In genomic region chr1:226634156-226634588, GRCh38 we compare ENCODE assay signal across 8 cellular contexts.
DNase-seq lines count a peak whose midpoint lies in the region; ATAC-seq and TF ChIP-seq lines count a peak whose summit lies in the region.

No MANE protein-coding gene starts in this region.

- H3K4me3 Mint-ChIP-seq in activated naive CD8-positive, alpha-beta T cell treated with anti-CD3 and anti-CD28 coated beads, Interleukin-2, amount 50 U/mL, for 24 hours = no peak overlapping the region

- no peak for TF ChIP-seq POLR2A in sigmoid colon (IDR thresholded peaks at IDR 0.05)

- H3K4me1 ChIP-seq in left ventricle myocardium inferior (peaks cover 62% of the 10 kb centered on the region), sigmoid colon (peaks cover 0 to 62% (median 57%) of the 10 kb centered on the region in 4 donors)

- no peaks in the 10 kb centered on the region for H3K9me3 Mint-ChIP-seq in activated naive CD8-positive, alpha-beta T cell treated with anti-CD3 and anti-CD28 coated beads, Interleukin-2, amount 50 U/mL, for 24 hours

- intact Hi-C loops in left ventricle myocardium inferior (cut with micrococcal nuclease) = loop anchor here (5.0 to 10.0 kb wide), 2 partner anchors 51 to 198 kb away; no protein-coding TSS in a partner anchor
- intact Hi-C loops in sigmoid colon (cut with DNase I) = loop anchor here (1.0 to 10.0 kb wide), 3 partner anchors 105 to 341 kb away; partner anchors contain the start of gene ITPKB

- H3K27ac ChIP-seq in left ventricle myocardium inferior (replicated peaks) = peak overlapping the region; percentile 46
- H3K27ac ChIP-seq in sigmoid colon = peak overlapping the region; percentile 75 to 85 (median 80)

- ATAC-seq in GM21717 (IDR thresholded peaks at IDR 0.05; ENCODE audit: unreplicated experiment) = peak; percentile 66
- peak; percentile 76 for ATAC-seq in activated naive CD8-positive, alpha-beta T cell treated with anti-CD3 and anti-CD28 coated beads, Interleukin-2, amount 50 U/mL, for 24 hours

- H3K36me3 Mint-ChIP-seq in activated naive CD8-positive, alpha-beta T cell treated with anti-CD3 and anti-CD28 coated beads, Interleukin-2, amount 50 U/mL, for 24 hours (ENCODE audit: low read depth) = peaks cover 20% of the 10 kb centered on the region

- no peak for TF ChIP-seq EP300 in sigmoid colon (IDR thresholded peaks at IDR 0.05)

- peak overlapping the region; percentile 61 for H3K27ac Mint-ChIP-seq in activated naive CD8-positive, alpha-beta T cell treated with anti-CD3 and anti-CD28 coated beads, Interleukin-2, amount 50 U/mL, for 24 hours

- WGBS in sigmoid colon, 2 donors = 2 to 5% methylated on average over 7 of the region's 7 CpGs

- TF ChIP-seq CTCF in left ventricle myocardium inferior (IDR thresholded peaks at IDR 0.05; ENCODE audit: borderline replicate concordance) = peak; percentile 97
- TF ChIP-seq CTCF in sigmoid colon (IDR thresholded peaks at IDR 0.05) = peak; percentile 80 to 97 (median 94)

- H3K27me3 ChIP-seq in left ventricle myocardium inferior (ENCODE audit: low read depth) (no peaks in the 10 kb centered on the region), sigmoid colon (no peaks in the 10 kb centered on the region)

- H3K9me3 ChIP-seq in left ventricle myocardium inferior (replicated peaks) = no peaks in the 10 kb centered on the region
- H3K9me3 ChIP-seq in sigmoid colon = no peaks in the 10 kb centered on the region

- H3K36me3 ChIP-seq in left ventricle myocardium inferior (peaks cover 15% of the 10 kb centered on the region), sigmoid colon (peaks cover 9 to 57% (median 28%) of the 10 kb centered on the region in 4 donors)

- no peaks in the 10 kb centered on the region for H3K27me3 Mint-ChIP-seq in activated naive CD8-positive, alpha-beta T cell treated with anti-CD3 and anti-CD28 coated beads, Interleukin-2, amount 50 U/mL, for 24 hours

- peaks cover 52% of the 10 kb centered on the region for H3K4me1 Mint-ChIP-seq in activated naive CD8-positive, alpha-beta T cell treated with anti-CD3 and anti-CD28 coated beads, Interleukin-2, amount 50 U/mL, for 24 hours

- DNase-seq in EH (ENCODE audit: low read depth) = peak; percentile 66
- DNase-seq in LHCN-M2 (ENCODE audit: low read depth) = peak; percentile 21
- peak; percentile 75 for DNase-seq in T follicular helper cell (ENCODE audit: low read depth)
- peak; percentile 91 for DNase-seq in activated naive CD8-positive, alpha-beta T cell treated with anti-CD3 and anti-CD28 coated beads, Interleukin-2, amount 50 U/mL, for 24 hours
- peak; percentile 83 for DNase-seq in left ventricle myocardium inferior
- peak; percentile 93 for DNase-seq in sigmoid colon
- no peak for DNase-seq in NCI-H226

- H3K4me3 ChIP-seq in left ventricle myocardium inferior = no peak overlapping the region
- no peak overlapping the region for H3K4me3 ChIP-seq in sigmoid colon
